15 cellular contexts compared by ENCODE assay signal in genomic region chr1:181647314-181648035, GRCh38.
DNase-seq lines count a peak whose midpoint lies in the region; FAIRE-seq and TF ChIP-seq lines count a peak whose summit lies in the region.
"Had no signal": no experiment of that assay in that cellular context is flagged by ENCODE, and none has a peak within 500 bp of the region (broad histone marks: within the 10 kb centered on the region; RNA-seq: fewer than 3 reads in every experiment).

No MANE protein-coding gene starts in this region.

- CTCF ChIA-PET in activated CD4-positive, alpha-beta memory T cell treated with anti-CD3 and anti-CD28 coated beads for 36 hours (lab: Charles Lee), result no interaction called here

- peaks cover 15% of the 10 kb centered on the region for H3K27me3 Mint-ChIP-seq in activated CD4-positive, alpha-beta memory T cell treated with anti-CD3 and anti-CD28 coated beads for 36 hours
- no peaks in the 10 kb centered on the region for H3K27me3 Mint-ChIP-seq in osteocyte (ENCODE audit: unreplicated experiment)
- H3K27me3 Mint-ChIP-seq: dendritic cell treated with granulocyte-macrophage colony-stimulating factor and Interleukin-4, amounts not matched to agents 40 ng/mL and 50 ng/mL, for 4 days had no signal

- intact Hi-C loops in head of caudate nucleus (cut with DNase I), result no loop called here
- intact Hi-C loops in activated CD4-positive, alpha-beta memory T cell treated with anti-CD3 and anti-CD28 coated beads for 36 hours (cut with micrococcal nuclease), result no loop called here

- DNase-seq in NOMO-1 (lab: John Stamatoyannopoulos, UW; ENCODE audit: unreplicated experiment in 2 of 2) (peak; percentile 7 to 54), NOMO-1 treated with dmso at 0.1 percent for 144 hours (lab: John Stamatoyannopoulos, UW; ENCODE audit: unreplicated experiment) (no peak), RCC 7860 (ENCODE audit: low spot score) (peak; percentile 63), head of caudate nucleus (peak in 40 of 42 donors; percentile 23 to 86 (median 62)), ureter (ENCODE audit: low spot score) (peak; percentile 62), osteocyte (ENCODE audit: extremely low spot score, unreplicated experiment) (no peak), NCI-H2196 (lab: John Stamatoyannopoulos, UW; ENCODE audit: unreplicated experiment) (no peak)
- no peak for DNase-seq in activated CD4-positive, alpha-beta memory T cell treated with anti-CD3 and anti-CD28 coated beads for 36 hours
- DNase-seq: amniotic stem cell; lower lobe of right lung; NCI-H510A treated with DMSO at 0.1 percent for 48 hours; stimulated activated CD4-positive, alpha-beta T cell treated with anti-CD3 and anti-CD28 coated beads, Interleukin-4, amount 100 ng/mL, for 1 hour; T1000; uterus had no signal

- H3K4me3 Mint-ChIP-seq in activated CD4-positive, alpha-beta memory T cell treated with anti-CD3 and anti-CD28 coated beads for 36 hours, result no peak overlapping the region
- H3K4me3 Mint-ChIP-seq in osteocyte (ENCODE audit: unreplicated experiment), result no peak overlapping the region
- H3K4me3 Mint-ChIP-seq: dendritic cell treated with granulocyte-macrophage colony-stimulating factor and Interleukin-4, amounts not matched to agents 40 ng/mL and 50 ng/mL, for 4 days had no signal

- no peaks in the 10 kb centered on the region for H3K4me1 Mint-ChIP-seq in activated CD4-positive, alpha-beta memory T cell treated with anti-CD3 and anti-CD28 coated beads for 36 hours (ENCODE audit: low read depth)
- H3K4me1 Mint-ChIP-seq in osteocyte (ENCODE audit: unreplicated experiment), result no peaks in the 10 kb centered on the region

- H3K9me3 Mint-ChIP-seq in activated CD4-positive, alpha-beta memory T cell treated with anti-CD3 and anti-CD28 coated beads for 36 hours, result no peaks in the 10 kb centered on the region
- no peaks in the 10 kb centered on the region for H3K9me3 Mint-ChIP-seq in osteocyte (ENCODE audit: unreplicated experiment)
- H3K9me3 Mint-ChIP-seq: dendritic cell treated with granulocyte-macrophage colony-stimulating factor and Interleukin-4, amounts not matched to agents 40 ng/mL and 50 ng/mL, for 4 days had no signal

- FAIRE-seq in RCC 7860 (lab: Jason Lieb, UNC), result no peak

- no peak for TF ChIP-seq CTCF in osteocyte (IDR thresholded peaks at IDR 0.05)

- H3K36me3 Mint-ChIP-seq in activated CD4-positive, alpha-beta memory T cell treated with anti-CD3 and anti-CD28 coated beads for 36 hours, result no peaks in the 10 kb centered on the region
- no peaks in the 10 kb centered on the region for H3K36me3 Mint-ChIP-seq in osteocyte (ENCODE audit: unreplicated experiment)

- no peak overlapping the region for H3K27ac Mint-ChIP-seq in activated CD4-positive, alpha-beta memory T cell treated with anti-CD3 and anti-CD28 coated beads for 36 hours
- no peak overlapping the region for H3K27ac Mint-ChIP-seq in osteocyte (ENCODE audit: unreplicated experiment)
- H3K27ac Mint-ChIP-seq: dendritic cell treated with granulocyte-macrophage colony-stimulating factor and Interleukin-4, amounts not matched to agents 40 ng/mL and 50 ng/mL, for 4 days had no signal

- POLR2A ChIA-PET in activated CD4-positive, alpha-beta memory T cell treated with anti-CD3 and anti-CD28 coated beads for 36 hours (lab: Charles Lee), result no interaction called here

Comparison
In these comparisons a context has a peak if more than half of its experiments do, and no peak if none do; other contexts are left out.
1. DNase-seq: peak in NOMO-1 (2 of 2), RCC 7860 (single experiment), head of caudate nucleus (40 of 42) and ureter (single experiment); none in NOMO-1 treated with dmso at 0.1 percent for 144 hours (single experiment), activated CD4-positive, alpha-beta memory T cell treated with anti-CD3 and anti-CD28 coated beads for 36 hours (single experiment), osteocyte (single experiment) and NCI-H2196 (single experiment).